Comparison of ENCODE assay signal across 1 cellular context in the genomic region with DNA sequence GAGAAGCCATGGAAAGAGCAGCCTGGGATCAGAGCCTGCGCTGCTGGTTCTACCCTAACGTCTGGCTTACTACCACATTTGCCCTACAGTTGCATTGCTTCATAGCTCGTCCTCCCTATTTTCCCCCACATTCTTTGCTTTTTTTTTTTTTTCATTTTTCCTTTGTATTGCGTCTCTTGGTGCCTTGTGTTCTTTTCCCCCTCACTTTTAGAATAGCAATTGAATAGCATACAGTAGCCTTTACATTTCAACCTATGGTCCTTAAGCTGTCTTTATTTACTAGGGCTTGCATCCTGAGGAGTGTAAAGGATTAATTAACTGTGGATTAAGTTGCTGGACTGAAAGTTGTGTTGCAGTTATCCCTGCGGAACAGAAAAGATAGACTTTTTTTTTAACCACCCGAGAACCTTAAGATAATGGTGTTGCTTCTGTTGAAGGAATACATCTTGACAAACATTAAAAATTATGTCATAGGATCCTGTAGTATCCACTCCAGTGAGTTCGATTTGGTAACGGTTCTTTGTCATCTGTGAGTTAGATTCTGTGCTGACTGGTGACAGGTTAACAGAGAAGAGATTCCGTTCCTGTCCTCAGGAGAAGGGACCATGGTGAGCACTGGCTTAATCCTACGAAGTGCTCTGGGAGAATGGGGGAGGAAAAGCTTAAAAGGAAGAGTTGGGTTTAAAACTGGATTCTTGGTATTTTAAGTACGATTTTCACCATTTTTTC.
TF ChIP-seq lines count a peak whose summit lies in the region.

No MANE protein-coding gene starts in this region.

TF ChIP-seq in K562, 482 proteins besides CTCF, POLR2A, EP300 and RAD21 (continued from another document):
- TF ChIP-seq, protein P1, sequence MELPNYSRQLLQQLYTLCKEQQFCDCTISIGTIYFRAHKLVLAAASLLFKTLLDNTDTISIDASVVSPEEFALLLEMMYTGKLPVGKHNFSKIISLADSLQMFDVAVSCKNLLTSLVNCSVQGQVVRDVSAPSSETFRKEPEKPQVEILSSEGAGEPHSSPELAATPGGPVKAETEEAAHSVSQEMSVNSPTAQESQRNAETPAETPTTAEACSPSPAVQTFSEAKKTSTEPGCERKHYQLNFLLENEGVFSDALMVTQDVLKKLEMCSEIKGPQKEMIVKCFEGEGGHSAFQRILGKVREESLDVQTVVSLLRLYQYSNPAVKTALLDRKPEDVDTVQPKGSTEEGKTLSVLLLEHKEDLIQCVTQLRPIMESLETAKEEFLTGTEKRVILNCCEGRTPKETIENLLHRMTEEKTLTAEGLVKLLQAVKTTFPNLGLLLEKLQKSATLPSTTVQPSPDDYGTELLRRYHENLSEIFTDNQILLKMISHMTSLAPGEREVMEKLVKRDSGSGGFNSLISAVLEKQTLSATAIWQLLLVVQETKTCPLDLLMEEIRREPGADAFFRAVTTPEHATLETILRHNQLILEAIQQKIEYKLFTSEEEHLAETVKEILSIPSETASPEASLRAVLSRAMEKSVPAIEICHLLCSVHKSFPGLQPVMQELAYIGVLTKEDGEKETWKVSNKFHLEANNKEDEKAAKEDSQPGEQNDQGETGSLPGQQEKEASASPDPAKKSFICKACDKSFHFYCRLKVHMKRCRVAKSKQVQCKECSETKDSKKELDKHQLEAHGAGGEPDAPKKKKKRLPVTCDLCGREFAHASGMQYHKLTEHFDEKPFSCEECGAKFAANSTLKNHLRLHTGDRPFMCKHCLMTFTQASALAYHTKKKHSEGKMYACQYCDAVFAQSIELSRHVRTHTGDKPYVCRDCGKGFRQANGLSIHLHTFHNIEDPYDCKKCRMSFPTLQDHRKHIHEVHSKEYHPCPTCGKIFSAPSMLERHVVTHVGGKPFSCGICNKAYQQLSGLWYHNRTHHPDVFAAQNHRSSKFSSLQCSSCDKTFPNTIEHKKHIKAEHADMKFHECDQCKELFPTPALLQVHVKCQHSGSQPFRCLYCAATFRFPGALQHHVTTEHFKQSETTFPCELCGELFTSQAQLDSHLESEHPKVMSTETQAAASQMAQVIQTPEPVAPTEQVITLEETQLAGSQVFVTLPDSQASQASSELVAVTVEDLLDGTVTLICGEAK (IDR thresholded peaks at IDR 0.05), result 0 out of 2 replicates have a peak, but pooled peaks have one; percentile 30
- TF ChIP-seq, protein P1 (CRISPR knock-in tag; IDR thresholded peaks at IDR 0.05), result no peak
- TF ChIP-seq, protein P2, sequence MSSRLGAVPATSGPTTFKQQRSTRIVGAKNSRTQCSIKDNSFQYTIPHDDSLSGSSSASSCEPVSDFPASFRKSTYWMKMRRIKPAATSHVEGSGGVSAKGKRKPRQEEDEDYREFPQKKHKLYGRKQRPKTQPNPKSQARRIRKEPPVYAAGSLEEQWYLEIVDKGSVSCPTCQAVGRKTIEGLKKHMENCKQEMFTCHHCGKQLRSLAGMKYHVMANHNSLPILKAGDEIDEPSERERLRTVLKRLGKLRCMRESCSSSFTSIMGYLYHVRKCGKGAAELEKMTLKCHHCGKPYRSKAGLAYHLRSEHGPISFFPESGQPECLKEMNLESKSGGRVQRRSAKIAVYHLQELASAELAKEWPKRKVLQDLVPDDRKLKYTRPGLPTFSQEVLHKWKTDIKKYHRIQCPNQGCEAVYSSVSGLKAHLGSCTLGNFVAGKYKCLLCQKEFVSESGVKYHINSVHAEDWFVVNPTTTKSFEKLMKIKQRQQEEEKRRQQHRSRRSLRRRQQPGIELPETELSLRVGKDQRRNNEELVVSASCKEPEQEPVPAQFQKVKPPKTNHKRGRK (tag; IDR thresholded peaks at IDR 0.05), result peak; percentile 69; the same call in 1 of the 2 replicates
- 0 out of 2 replicates have a peak, but pooled peaks have one; percentile 14 for TF ChIP-seq CEBPB (tag; IDR thresholded peaks at IDR 0.05)
- TF ChIP-seq ZNF785 (CRISPR knock-in tag; IDR thresholded peaks at IDR 0.05), result no peak
- no peak for TF ChIP-seq PTBP1 (IDR thresholded peaks at IDR 0.05; ENCODE audit: low read depth, low read length)
- no peak for TF ChIP-seq TEAD4 (IDR thresholded peaks at IDR 0.05; ENCODE audit: low read length)
- TF ChIP-seq TEAD4 (CRISPR knock-in tag; IDR thresholded peaks at IDR 0.05; ENCODE audit: borderline replicate concordance), result no peak
TF ChIP-seq in K562: peak in this region for 4.
